ENCODE assay signal across 11 cellular contexts in the genomic region with DNA sequence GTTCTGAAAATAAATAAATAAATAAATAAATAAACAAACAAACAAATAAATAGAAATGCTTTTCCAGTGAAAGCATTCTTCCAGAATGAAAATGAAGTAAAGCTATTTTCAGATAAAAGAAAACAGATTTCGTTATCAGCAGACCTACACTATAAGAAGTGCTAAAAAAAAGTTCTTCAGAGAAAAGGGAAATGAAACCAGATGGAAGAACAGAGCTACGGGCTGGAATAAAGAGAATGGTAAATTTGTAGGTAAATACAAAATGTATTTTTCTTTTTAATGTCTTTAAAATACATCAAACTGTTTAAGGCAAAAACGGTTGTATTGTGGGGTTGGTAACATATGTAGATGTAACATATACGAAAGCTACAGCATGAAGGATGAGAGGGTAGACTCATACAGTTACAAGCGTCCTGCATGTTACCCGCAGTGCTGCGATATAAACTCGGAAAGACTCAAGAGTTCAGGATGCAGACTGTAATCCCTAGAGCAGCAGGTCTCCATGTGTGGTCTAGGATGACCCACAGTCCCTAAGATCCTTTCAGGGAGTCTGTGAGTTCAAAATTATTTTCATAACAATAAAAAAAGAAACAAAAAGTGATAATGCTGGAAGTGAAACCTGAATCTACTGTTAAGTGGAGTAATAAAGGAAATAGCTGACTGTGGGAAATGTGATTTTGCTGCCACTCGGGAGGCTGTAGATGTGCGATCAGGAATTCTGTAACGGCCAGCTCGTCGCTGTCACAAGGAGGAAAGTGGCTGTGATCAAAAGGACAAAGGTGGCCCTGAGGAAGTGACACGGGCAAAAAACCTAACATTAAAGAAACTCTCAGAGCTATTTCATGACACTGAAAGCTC.
DNase-seq lines count a peak whose midpoint lies in the region; ATAC-seq lines count a peak whose summit lies in the region.
"Had no signal": no experiment of that assay in that cellular context is flagged by ENCODE, and none has a peak within 500 bp of the region (broad histone marks: within the 10 kb centered on the region; RNA-seq: fewer than 3 reads in every experiment).

No MANE protein-coding gene starts in this region.

- H2AFZ ChIP-seq in ACC112 (ENCODE audit: low read length, unreplicated experiment): peak overlapping the region; percentile 19
- H2AFZ ChIP-seq: parathyroid adenoma had no signal

- no peaks in the 10 kb centered on the region for H3K36me3 Mint-ChIP-seq in dendritic cell treated with granulocyte-macrophage colony-stimulating factor and Interleukin-4, amounts not matched to agents 40 ng/mL and 50 ng/mL, for 4 days (ENCODE audit: low read depth)

- H3K9me3 Mint-ChIP-seq in dendritic cell treated with granulocyte-macrophage colony-stimulating factor and Interleukin-4, amounts not matched to agents 40 ng/mL and 50 ng/mL, for 4 days: no peaks in the 10 kb centered on the region

- peaks cover 6% of the 10 kb centered on the region for H3K4me1 ChIP-seq in ACC112 (ENCODE audit: control insufficient read depth, insufficient read depth, low read length, unreplicated experiment)
- H3K4me1 ChIP-seq: parathyroid adenoma had no signal

- ATAC-seq in GM18511 (IDR thresholded peaks at IDR 0.05; ENCODE audit: unreplicated experiment) (peak; percentile 35), GM21825 (IDR thresholded peaks at IDR 0.05; ENCODE audit: unreplicated experiment) (no peak), GM19455 (IDR thresholded peaks at IDR 0.05; ENCODE audit: unreplicated experiment) (no peak)

- H3K27me3 Mint-ChIP-seq in dendritic cell treated with granulocyte-macrophage colony-stimulating factor and Interleukin-4, amounts not matched to agents 40 ng/mL and 50 ng/mL, for 4 days: peaks cover 8% of the 10 kb centered on the region

- peak overlapping the region; percentile 36 for H3K4me3 ChIP-seq in ACC112 (ENCODE audit: low read depth, low read length)

- DNase-seq in NOMO-1 treated with dmso at 0.1 percent for 144 hours (lab: John Stamatoyannopoulos, UW; ENCODE audit: unreplicated experiment): peak; percentile 34
- no peak for DNase-seq in iPS-NIHi11 (ENCODE audit: low spot score)
- DNase-seq in stimulated activated CD4-positive, alpha-beta T cell treated with anti-CD3 and anti-CD28 coated beads, Interleukin-4, amount 100 ng/mL, for 24 hours: no peak
- DNase-seq: activated CD4-positive, CD25-positive, alpha-beta regulatory T cell treated with anti-CD3 and anti-CD28 coated beads, Interleukin-2, amount 50 U/mL, for 72 hours; cortex of kidney had no signal

- intact Hi-C loops in dendritic cell treated with granulocyte-macrophage colony-stimulating factor and Interleukin-4, amounts not matched to agents 40 ng/mL and 50 ng/mL, for 4 days (cut with micrococcal nuclease): loop anchor here (10.0 kb wide), 1 partner anchor 79 kb away; no protein-coding TSS in a partner anchor

- no peaks in the 10 kb centered on the region for H3K79me2 ChIP-seq in ACC112 (ENCODE audit: control insufficient read depth, insufficient read depth, low read length, unreplicated experiment)

- no peaks in the 10 kb centered on the region for H3K36me3 ChIP-seq in ACC112 (ENCODE audit: insufficient read depth, low read length)

- H3K4me1 Mint-ChIP-seq in dendritic cell treated with granulocyte-macrophage colony-stimulating factor and Interleukin-4, amounts not matched to agents 40 ng/mL and 50 ng/mL, for 4 days (ENCODE audit: low read depth): peaks cover 45% of the 10 kb centered on the region

- H3K27me3 ChIP-seq in ACC112 (ENCODE audit: insufficient read depth, low read length): peaks cover 24% of the 10 kb centered on the region

- peak overlapping the region; percentile 63 for H3K4me3 Mint-ChIP-seq in dendritic cell treated with granulocyte-macrophage colony-stimulating factor and Interleukin-4, amounts not matched to agents 40 ng/mL and 50 ng/mL, for 4 days

- H3K27ac Mint-ChIP-seq in dendritic cell treated with granulocyte-macrophage colony-stimulating factor and Interleukin-4, amounts not matched to agents 40 ng/mL and 50 ng/mL, for 4 days: peak overlapping the region; percentile 78

- no peak overlapping the region for H3K27ac ChIP-seq in ACC112 (ENCODE audit: low read depth, low read length)
- H3K27ac ChIP-seq: parathyroid adenoma had no signal
